15 cellular contexts compared by ENCODE assay signal in genomic region chr6:94278146-94278545, GRCh38.
A peak's percentile ranks its signal among the peaks of the same experiment; 100 is the strongest.
DNase-seq lines count a peak whose midpoint lies in the region; ATAC-seq and TF ChIP-seq lines count a peak whose summit lies in the region.
"Had no signal": no experiment of that assay in that cellular context is flagged by ENCODE, and none has a peak within 500 bp of the region (broad histone marks: within the 10 kb centered on the region; RNA-seq: fewer than 3 reads in every experiment).

No MANE protein-coding gene starts in this region.

- H3K9me3 ChIP-seq in WERI-Rb-1 (ENCODE audit: severe bottlenecking), result no peaks in the 10 kb centered on the region

- no peak for ATAC-seq in GM18505 (IDR thresholded peaks at IDR 0.05; ENCODE audit: unreplicated experiment)
- ATAC-seq in GM18502 (IDR thresholded peaks at IDR 0.05; ENCODE audit: poor library complexity, unreplicated experiment), result no peak
- ATAC-seq: GM12878, GM23338 had no signal

- H3K4me3 Mint-ChIP-seq in osteocyte (ENCODE audit: unreplicated experiment), result no peak overlapping the region
- no peak overlapping the region for H3K4me3 Mint-ChIP-seq in progenitor cell of endocrine pancreas (ENCODE audit: low read depth)
- H3K4me3 Mint-ChIP-seq: B cell; CD4-positive, alpha-beta T cell; GM23338 had no signal

- no peak for TF ChIP-seq POLR2A in GM18505 (IDR thresholded peaks at IDR 0.05; ENCODE audit: borderline replicate concordance, extremely low read depth, insufficient read depth, insufficient read length)

- peak overlapping the region; percentile 76 for H3K27ac ChIP-seq in WERI-Rb-1

- peak overlapping the region; percentile 51 for H3K27ac Mint-ChIP-seq in osteocyte (ENCODE audit: unreplicated experiment)
- no peak overlapping the region for H3K27ac Mint-ChIP-seq in progenitor cell of endocrine pancreas
- H3K27ac Mint-ChIP-seq: B cell; CD4-positive, alpha-beta T cell; GM23338 had no signal

- DNase-seq in NCI-H2171 (lab: John Stamatoyannopoulos, UW), result peak; percentile 32
- peak; percentile 59 for DNase-seq in NCI-H69 (lab: John Stamatoyannopoulos, UW)
- peak; percentile 44 for DNase-seq in WERI-Rb-1
- DNase-seq in osteocyte (ENCODE audit: extremely low spot score, unreplicated experiment), result no peak
- no peak for DNase-seq in progenitor cell of endocrine pancreas (ENCODE audit: low spot score, unreplicated experiment)
- DNase-seq: C1 segment of cervical spinal cord; Calu3; CD4-positive, alpha-beta T cell; DMS79; H7 had no signal

- H3K4me3 ChIP-seq in WERI-Rb-1 (ENCODE audit: low read depth, low read length), result peak overlapping the region; percentile 41
- H3K4me3 ChIP-seq: GM12878, GM23338 had no signal

- peaks cover 3% of the 10 kb centered on the region for H3K9me3 Mint-ChIP-seq in osteocyte (ENCODE audit: unreplicated experiment)
- no peaks in the 10 kb centered on the region for H3K9me3 Mint-ChIP-seq in progenitor cell of endocrine pancreas (ENCODE audit: low read depth)
- H3K9me3 Mint-ChIP-seq: GM23338 had no signal

- peaks cover 21% of the 10 kb centered on the region for H3K4me1 Mint-ChIP-seq in osteocyte (ENCODE audit: unreplicated experiment)
- H3K4me1 Mint-ChIP-seq in progenitor cell of endocrine pancreas (ENCODE audit: low read depth), result peaks cover 20% of the 10 kb centered on the region
- H3K4me1 Mint-ChIP-seq: B cell, GM23338 had no signal

- no peaks in the 10 kb centered on the region for H3K27me3 ChIP-seq in WERI-Rb-1 (ENCODE audit: insufficient read depth, low read depth, severe bottlenecking)

- H3K27me3 Mint-ChIP-seq in osteocyte (ENCODE audit: unreplicated experiment), result no peaks in the 10 kb centered on the region
- H3K27me3 Mint-ChIP-seq in progenitor cell of endocrine pancreas, result peaks cover 11% of the 10 kb centered on the region
- H3K27me3 Mint-ChIP-seq: B cell; CD4-positive, alpha-beta T cell had no signal

- TF ChIP-seq CTCF in WERI-Rb-1 (IDR thresholded peaks at IDR 0.05; ENCODE audit: low read depth, low read length), result no peak
- TF ChIP-seq CTCF in osteocyte (IDR thresholded peaks at IDR 0.05), result no peak
- no peak for TF ChIP-seq CTCF in progenitor cell of endocrine pancreas (IDR thresholded peaks at IDR 0.05; ENCODE audit: unreplicated experiment)

- H3K36me3 Mint-ChIP-seq in osteocyte (ENCODE audit: unreplicated experiment) (no peaks in the 10 kb centered on the region), progenitor cell of endocrine pancreas (ENCODE audit: insufficient read depth) (no peaks in the 10 kb centered on the region)

- no peaks in the 10 kb centered on the region for H3K36me3 ChIP-seq in WERI-Rb-1

Comparison
In these comparisons a context has a peak if more than half of its experiments do, and no peak if none do; other contexts are left out.
1. DNase-seq: peak in NCI-H2171 (single experiment), NCI-H69 (single experiment) and WERI-Rb-1 (single experiment); none in osteocyte (single experiment) and progenitor cell of endocrine pancreas (single experiment).